ENCODE assay signal across 13 cellular contexts in genomic region chr6:37525460-37526357, GRCh38. TPM values are rescaled to one million over a fixed set of nuclear protein-coding genes. Genes with fewer than 3 reads are reported as not detected.
DNase-seq lines count a peak whose midpoint lies in the region; ATAC-seq and TF ChIP-seq lines count a peak whose summit lies in the region.
"Had no signal": no experiment of that assay in that cellular context is flagged by ENCODE, and none has a peak within 500 bp of the region (broad histone marks: within the 10 kb centered on the region; RNA-seq: fewer than 3 reads in every experiment).

No MANE protein-coding gene starts in this region.

- H3K4me3 ChIP-seq in spleen, result no peak overlapping the region
- H3K4me3 ChIP-seq: HAP-1, SK-N-MC had no signal

- no peaks in the 10 kb centered on the region for H3K36me3 ChIP-seq in spleen
- H3K36me3 ChIP-seq: HAP-1 had no signal

- 69 to 82% (median 75%) methylated on average over 12 of the region's 12 CpGs for WGBS in spleen, 5 donors

- H3K9me3 ChIP-seq in spleen, result no peaks in the 10 kb centered on the region
- H3K9me3 ChIP-seq: HAP-1 had no signal

- H3K4me1 ChIP-seq in spleen, result peaks cover 0 to 5% (median 0%) of the 10 kb centered on the region in 6 donors
- H3K4me1 ChIP-seq: HAP-1 had no signal

- DNase-seq in GM10248 (ENCODE audit: extremely low spot score), result peak; percentile 53
- peak; percentile 17 to 48 for DNase-seq in Kasumi-1 (lab: John Stamatoyannopoulos, UW)
- peak; percentile 42 for DNase-seq in amniotic epithelial cell (ENCODE audit: low read depth)
- DNase-seq in left lobe of liver (ENCODE audit: low spot score), result no peak
- DNase-seq in NCI-H2196 (lab: John Stamatoyannopoulos, UW; ENCODE audit: unreplicated experiment), result no peak
- no peak for DNase-seq in spleen
- no peak for DNase-seq in NCI-H1930 (lab: John Stamatoyannopoulos, UW)
- DNase-seq: DMS79 treated with DMSO at 0.1 percent for 48 hours, midbrain had no signal

- POLR2A ChIA-PET in GM10248 (lab: Yijun Ruan, JAX), result no interaction called here

- H3K27me3 ChIP-seq in spleen (replicated peaks in 1 of 7), result peaks cover 0 to 37% (median 0%) of the 10 kb centered on the region in 7 donors

- no peak overlapping the region for H3K27ac ChIP-seq in spleen
- H3K27ac ChIP-seq: HL-60, SK-N-MC had no signal

- ATAC-seq in left lobe of liver, result peak; percentile 20
- ATAC-seq in HG03520 (IDR thresholded peaks at IDR 0.05; ENCODE audit: unreplicated experiment), result no peak

- TF ChIP-seq CTCF in GM10248 (IDR thresholded peaks at IDR 0.05; ENCODE audit: control extremely low read depth, extremely low read depth, low read depth, missing control alignments) (no peak), spleen (IDR thresholded peaks at IDR 0.05 in 8 of 11, conservative IDR thresholded peaks at IDR 0.05 in 3 of 11) (no peak)

- no peak for TF ChIP-seq POLR2A in spleen (IDR thresholded peaks at IDR 0.05)

- CTCF ChIA-PET in GM10248 (lab: Yijun Ruan, JAX), result interaction anchor here (0.7 to 5.7 kb wide), 6 partner anchors 9 to 41 kb away, joined by 3 to 35 read pairs (median 4); no protein-coding TSS in a partner anchor

- intact Hi-C loops in spleen (cut with DNase I; ENCODE audit: low total_unique reads), result no loop called here

RNA-seq across cellular contexts. Expression of gene CCDC167, which starts 26.0 kb away (rescaled TPM):
- 25.1 TPM for total RNA-seq in left lobe of liver
- 10 to 100 TPM; 11.6 to 38.4 (median 17.4) TPM for total RNA-seq in spleen
- polyA plus RNA-seq in spleen, result 10 to 100 TPM; 26.1 to 64.8 (median 41.0) TPM

Comparison
In these comparisons a context has a peak if more than half of its experiments do, and no peak if none do; other contexts are left out.
1. DNase-seq: peak in GM10248 (single experiment), Kasumi-1 (2 of 2) and amniotic epithelial cell (single experiment); none in left lobe of liver (single experiment), NCI-H2196 (single experiment), spleen (single experiment) and NCI-H1930 (0 of 2).